In genomic region chr17:72587773-72588511, GRCh38 we compare ENCODE assay signal across 8 cellular contexts.
DNase-seq lines count a peak whose midpoint lies in the region; TF ChIP-seq lines count a peak whose summit lies in the region.

No MANE protein-coding gene starts in this region.

- 35% methylated on average over 11 of the region's 11 CpGs for WGBS in hepatocyte (ENCODE audit: low lambda C conversion rate, missing lambda C conversion rate)

- peak overlapping the region; percentile 10 to 64 (median 55) for H3K4me2 ChIP-seq in BLaER1 treated with 17β-estradiol and CSF1 and Interleukin-3, amounts not matched to agents 10 nM and 100 nM
- peak overlapping the region; percentile 92 for H3K4me2 ChIP-seq in hepatocyte

- H3K4me1 ChIP-seq in BLaER1 treated with 17β-estradiol and CSF1 and Interleukin-3, amounts not matched to agents 10 nM and 100 nM, result peaks cover 20 to 24% (median 23%) of the 10 kb centered on the region in 10 experiments
- H3K4me1 ChIP-seq in hepatocyte (ENCODE audit: insufficient read depth), result peaks cover 9% of the 10 kb centered on the region

- no peak overlapping the region for H3K4me3 ChIP-seq in BLaER1 treated with 17β-estradiol and CSF1 and Interleukin-3, amounts not matched to agents 10 nM and 100 nM
- peak overlapping the region; percentile 6 for H3K4me3 ChIP-seq in hepatocyte
- no peak overlapping the region for H3K4me3 ChIP-seq in WERI-Rb-1 (ENCODE audit: low read depth, low read length)

- H3K36me3 ChIP-seq in BLaER1 treated with 17β-estradiol and CSF1 and Interleukin-3, amounts not matched to agents 10 nM and 100 nM, result no peaks in the 10 kb centered on the region
- H3K36me3 ChIP-seq in hepatocyte (replicated peaks; ENCODE audit: insufficient read depth, low read depth), result no peaks in the 10 kb centered on the region
- no peaks in the 10 kb centered on the region for H3K36me3 ChIP-seq in WERI-Rb-1

- H2AFZ ChIP-seq in hepatocyte, result no peak overlapping the region

- H3K9me3 Mint-ChIP-seq in HFFc6, result no peaks in the 10 kb centered on the region
- H3K9me3 Mint-ChIP-seq in T-helper 1 cell treated with Interleukin-12 subunit alpha and Interleukin-12 subunit beta and Interleukin-4 antibody, amounts not matched to agents 30 μg/mL and 1 μg/mL, for 36 hours, result no peaks in the 10 kb centered on the region

- H3K9ac ChIP-seq in BLaER1 treated with 17β-estradiol and CSF1 and Interleukin-3, amounts not matched to agents 10 nM and 100 nM, result no peak overlapping the region

- H3K9me2 ChIP-seq in hepatocyte (replicated peaks; ENCODE audit: insufficient read depth), result no peaks in the 10 kb centered on the region

- H3K4me3 Mint-ChIP-seq in HFFc6, result no peak overlapping the region
- H3K4me3 Mint-ChIP-seq in T-helper 1 cell treated with Interleukin-12 subunit alpha and Interleukin-12 subunit beta and Interleukin-4 antibody, amounts not matched to agents 30 μg/mL and 1 μg/mL, for 36 hours, result peak overlapping the region; percentile 8

- no peak for DNase-seq in HFFc6
- peak; percentile 59 for DNase-seq in hepatocyte (ENCODE audit: low spot score)
- no peak for DNase-seq in OCI-M2 (lab: John Stamatoyannopoulos, UW; ENCODE audit: unreplicated experiment)
- DNase-seq in NCI-H446 (lab: John Stamatoyannopoulos, UW), result no peak
- no peak for DNase-seq in NCI-H226
- DNase-seq in WERI-Rb-1, result no peak

- H3K27ac Mint-ChIP-seq in HFFc6, result no peak overlapping the region
- peak overlapping the region; percentile 62 for H3K27ac Mint-ChIP-seq in T-helper 1 cell treated with Interleukin-12 subunit alpha and Interleukin-12 subunit beta and Interleukin-4 antibody, amounts not matched to agents 30 μg/mL and 1 μg/mL, for 36 hours

- peaks cover 1 to 22% (median 15%) of the 10 kb centered on the region in 11 experiments; a peak in 19 of 22 replicates for H3K9me3 ChIP-seq in BLaER1 treated with 17β-estradiol and CSF1 and Interleukin-3, amounts not matched to agents 10 nM and 100 nM (replicated peaks in 1 of 11)
- H3K9me3 ChIP-seq in hepatocyte (ENCODE audit: low read depth) (no peaks in the 10 kb centered on the region), WERI-Rb-1 (ENCODE audit: severe bottlenecking) (peaks cover 4% of the 10 kb centered on the region)

- peaks cover 6% of the 10 kb centered on the region for H3K27me3 Mint-ChIP-seq in HFFc6 (ENCODE audit: insufficient read depth)
- peaks cover 36% of the 10 kb centered on the region for H3K27me3 Mint-ChIP-seq in T-helper 1 cell treated with Interleukin-12 subunit alpha and Interleukin-12 subunit beta and Interleukin-4 antibody, amounts not matched to agents 30 μg/mL and 1 μg/mL, for 36 hours (ENCODE audit: low read depth)

- H4K20me1 ChIP-seq in BLaER1 treated with 17β-estradiol and CSF1 and Interleukin-3, amounts not matched to agents 10 nM and 100 nM, result peaks cover 0 to 15% (median 0%) of the 10 kb centered on the region in 11 experiments; a peak in 4 of 22 replicates
- H4K20me1 ChIP-seq in hepatocyte (ENCODE audit: insufficient read depth, poor library complexity, severe bottlenecking), result peaks cover 6% of the 10 kb centered on the region

- peaks cover 36 to 48% (median 45%) of the 10 kb centered on the region in 11 experiments for H3K27me3 ChIP-seq in BLaER1 treated with 17β-estradiol and CSF1 and Interleukin-3, amounts not matched to agents 10 nM and 100 nM
- H3K27me3 ChIP-seq in hepatocyte (peaks cover 10% of the 10 kb centered on the region), WERI-Rb-1 (ENCODE audit: insufficient read depth, low read depth, severe bottlenecking) (peaks cover 12% of the 10 kb centered on the region)

- H3K36me3 Mint-ChIP-seq in HFFc6 (ENCODE audit: low read depth), result no peaks in the 10 kb centered on the region
- H3K36me3 Mint-ChIP-seq in T-helper 1 cell treated with Interleukin-12 subunit alpha and Interleukin-12 subunit beta and Interleukin-4 antibody, amounts not matched to agents 30 μg/mL and 1 μg/mL, for 36 hours (ENCODE audit: low read depth), result no peaks in the 10 kb centered on the region

- no peak overlapping the region for H3K27ac ChIP-seq in BLaER1 treated with 17β-estradiol and CSF1 and Interleukin-3, amounts not matched to agents 10 nM and 100 nM
- peak overlapping the region; percentile 91 for H3K27ac ChIP-seq in hepatocyte
- no peak overlapping the region for H3K27ac ChIP-seq in WERI-Rb-1

- H3K79me2 ChIP-seq in hepatocyte, result peaks cover 77% of the 10 kb centered on the region

- TF ChIP-seq CTCF in HFFc6 (IDR thresholded peaks at IDR 0.05), result 0 out of 2 replicates have a peak, but pooled peaks have one; percentile 14
- no peak for TF ChIP-seq CTCF in hepatocyte (IDR thresholded peaks at IDR 0.05; ENCODE audit: poor library complexity)
- no peak for TF ChIP-seq CTCF in WERI-Rb-1 (IDR thresholded peaks at IDR 0.05; ENCODE audit: low read depth, low read length)

- H3K4me1 Mint-ChIP-seq in HFFc6 (ENCODE audit: low read depth), result peaks cover 32% of the 10 kb centered on the region
- peaks cover 36% of the 10 kb centered on the region for H3K4me1 Mint-ChIP-seq in T-helper 1 cell treated with Interleukin-12 subunit alpha and Interleukin-12 subunit beta and Interleukin-4 antibody, amounts not matched to agents 30 μg/mL and 1 μg/mL, for 36 hours (ENCODE audit: low read depth)
